In genomic region chr4:13219971-13220370, GRCh38 we compare ENCODE assay signal across 6 cellular contexts.
"Had no signal": no experiment of that assay in that cellular context is flagged by ENCODE, and none has a peak within 500 bp of the region (broad histone marks: within the 10 kb centered on the region; RNA-seq: fewer than 3 reads in every experiment).

No MANE protein-coding gene starts in this region.

- H3K4me1 Mint-ChIP-seq: IgD-negative memory B cell had no signal

- H3K27ac Mint-ChIP-seq: IgD-negative memory B cell had no signal

- DNase-seq: IMR-90, KBM-7 had no signal

- H3K27me3 Mint-ChIP-seq: IgD-negative memory B cell had no signal

- H3K4me3 ChIP-seq: K562 had no signal

- H3K27ac ChIP-seq: HL-60 had no signal

- H3K4me3 Mint-ChIP-seq: IgD-negative memory B cell had no signal

- ATAC-seq: HepG2, K562 had no signal
